Comparison of ENCODE assay signal across 16 cellular contexts in genomic region chr11:121794671-121795070, GRCh38.
DNase-seq lines count a peak whose midpoint lies in the region; ATAC-seq, FAIRE-seq and TF ChIP-seq lines count a peak whose summit lies in the region.
"Had no signal": no experiment of that assay in that cellular context is flagged by ENCODE, and none has a peak within 500 bp of the region (broad histone marks: within the 10 kb centered on the region; RNA-seq: fewer than 3 reads in every experiment).

No MANE protein-coding gene starts in this region.

- H3K9me2 ChIP-seq in GM23338 (ENCODE audit: insufficient read depth) = peaks cover 17% of the 10 kb centered on the region

- H3K4me1 ChIP-seq in GM23338 (ENCODE audit: insufficient read depth) (peaks cover 12% of the 10 kb centered on the region), astrocyte (ENCODE audit: insufficient read depth, low read length) (no peaks in the 10 kb centered on the region), smooth muscle cell (ENCODE audit: low read depth) (peaks cover 6% of the 10 kb centered on the region)
- H3K4me1 ChIP-seq: BE2C had no signal

- H3K4me2 ChIP-seq in GM23338 (no peak overlapping the region), astrocyte (ENCODE audit: low read length) (peak overlapping the region; percentile 75), smooth muscle cell (no peak overlapping the region)

- no peaks in the 10 kb centered on the region for H3K9me3 ChIP-seq in astrocyte (ENCODE audit: insufficient read depth, low read depth, low read length)
- no peaks in the 10 kb centered on the region for H3K9me3 ChIP-seq in smooth muscle cell (replicated peaks; ENCODE audit: low read depth)
- H3K9me3 ChIP-seq: BE2C had no signal

- peak overlapping the region; percentile 41 for H3K9ac ChIP-seq in astrocyte (ENCODE audit: low read length)
- H3K9ac ChIP-seq in smooth muscle cell (ENCODE audit: low read depth) = no peak overlapping the region
- H3K9ac ChIP-seq: GM23248 had no signal

- 0 out of 2 replicates have a peak, but pooled peaks cover 7% of the 10 kb centered on the region for H3K36me3 ChIP-seq in GM23338 (ENCODE audit: insufficient read depth)
- H3K36me3 ChIP-seq in astrocyte (ENCODE audit: insufficient read depth, low read length) = no peaks in the 10 kb centered on the region
- H3K36me3 ChIP-seq in smooth muscle cell (ENCODE audit: low read depth) = no peaks in the 10 kb centered on the region
- H3K36me3 ChIP-seq: BE2C had no signal

- no peak for DNase-seq in GM23338 (ENCODE audit: low spot score)
- no peak for DNase-seq in astrocyte (ENCODE audit: low read depth)
- DNase-seq in hippocampal formation (lab: John Stamatoyannopoulos, UW) = peak; percentile 31 to 52
- DNase-seq in pons (ENCODE audit: low spot score) = peak; percentile 48
- DNase-seq in A172 (ENCODE audit: low spot score) = no peak
- no peak for DNase-seq in smooth muscle cell (lab: John Stamatoyannopoulos, UW; ENCODE audit: unreplicated experiment)
- no peak for DNase-seq in NAMALWA (ENCODE audit: low spot score)
- DNase-seq: CD8-positive, alpha-beta T cell; GM23248; Kasumi-1; NCI-H2081; NCI-H510A treated with DMSO at 0.1 percent for 48 hours; SHP77 had no signal

- H2AFZ ChIP-seq in GM23338 = peak overlapping the region; percentile 94
- peak overlapping the region; percentile 78 for H2AFZ ChIP-seq in astrocyte (ENCODE audit: low read depth, low read length)
- H2AFZ ChIP-seq in smooth muscle cell (ENCODE audit: low read depth) = no peak overlapping the region
- H2AFZ ChIP-seq: GM23248 had no signal

- H3K4me3 Mint-ChIP-seq in GM23338 (no peak overlapping the region), astrocyte (ENCODE audit: unreplicated experiment) (no peak overlapping the region)
- H3K4me3 Mint-ChIP-seq: CD8-positive, alpha-beta T cell had no signal

- FAIRE-seq in astrocyte (lab: Jason Lieb, UNC) = no peak
- FAIRE-seq: RCC 7860 had no signal

- ATAC-seq in GM23338 (no peak), HG03457 (IDR thresholded peaks at IDR 0.05; ENCODE audit: unreplicated experiment) (no peak)
- ATAC-seq: CD8-positive, alpha-beta T cell had no signal

- WGBS in smooth muscle cell (ENCODE audit: low lambda C conversion rate) = 94% methylated on average over 19 of the region's 19 CpGs

- H3K27me3 Mint-ChIP-seq in GM23338 (ENCODE audit: insufficient read depth, low read depth, poor library complexity) = no peaks in the 10 kb centered on the region
- H3K27me3 Mint-ChIP-seq in astrocyte (ENCODE audit: low read depth, unreplicated experiment) = no peaks in the 10 kb centered on the region

- H3K27me3 ChIP-seq in GM23338 (ENCODE audit: insufficient read depth) (no peaks in the 10 kb centered on the region), astrocyte (ENCODE audit: insufficient read depth, low read length) (no peaks in the 10 kb centered on the region), smooth muscle cell (ENCODE audit: low read depth) (no peaks in the 10 kb centered on the region)
- H3K27me3 ChIP-seq: BE2C had no signal

- H3F3A ChIP-seq in GM23338 (replicated peaks; ENCODE audit: low read depth) (peaks cover 7% of the 10 kb centered on the region), smooth muscle cell (ENCODE audit: low read depth) (no peaks in the 10 kb centered on the region)

- no peaks in the 10 kb centered on the region for H4K20me1 ChIP-seq in GM23338 (replicated peaks; ENCODE audit: insufficient read depth)
- no peaks in the 10 kb centered on the region for H4K20me1 ChIP-seq in astrocyte (ENCODE audit: insufficient read depth, low read length)
- no peaks in the 10 kb centered on the region for H4K20me1 ChIP-seq in smooth muscle cell (ENCODE audit: low read depth)

- TF ChIP-seq CTCF in GM23338 (conservative IDR thresholded peaks at IDR 0.05; ENCODE audit: low read depth in 2 of 2) (no peak), astrocyte (IDR thresholded peaks at IDR 0.05; ENCODE audit: insufficient read depth, low read depth, low read length) (no peak), smooth muscle cell (IDR thresholded peaks at IDR 0.05; ENCODE audit: borderline replicate concordance, insufficient read depth, poor library complexity, severe bottlenecking) (no peak)

- H3K27ac ChIP-seq in GM23338 (ENCODE audit: low read depth) (no peak overlapping the region), astrocyte (ENCODE audit: low read depth, low read length) (no peak overlapping the region), smooth muscle cell (ENCODE audit: low read depth) (no peak overlapping the region)
- H3K27ac ChIP-seq: GM23248 had no signal

- no peak overlapping the region for H3K4me3 ChIP-seq in GM23338
- H3K4me3 ChIP-seq in astrocyte (ENCODE audit: insufficient read depth, low read depth, low read length) = peak overlapping the region; percentile 34
- no peak overlapping the region for H3K4me3 ChIP-seq in smooth muscle cell
- H3K4me3 ChIP-seq: GM23248 had no signal

- peaks cover 23% of the 10 kb centered on the region for H3K36me3 Mint-ChIP-seq in GM23338 (ENCODE audit: low read depth)
- H3K36me3 Mint-ChIP-seq in astrocyte (ENCODE audit: low read depth, unreplicated experiment) = no peaks in the 10 kb centered on the region
- H3K36me3 Mint-ChIP-seq: CD8-positive, alpha-beta T cell had no signal

- H3K27ac Mint-ChIP-seq in GM23338 (no peak overlapping the region), astrocyte (ENCODE audit: unreplicated experiment) (no peak overlapping the region)
- H3K27ac Mint-ChIP-seq: CD8-positive, alpha-beta T cell had no signal

- H3K79me2 ChIP-seq in GM23338 (replicated peaks; ENCODE audit: insufficient read depth) (no peaks in the 10 kb centered on the region), astrocyte (ENCODE audit: insufficient read depth, low read length) (no peaks in the 10 kb centered on the region), smooth muscle cell (ENCODE audit: low read depth) (no peaks in the 10 kb centered on the region)

- H3K4me1 Mint-ChIP-seq in GM23338 (peaks cover 21% of the 10 kb centered on the region), astrocyte (ENCODE audit: low read depth, unreplicated experiment) (no peaks in the 10 kb centered on the region)

- peaks cover 21% of the 10 kb centered on the region for H3K9me3 Mint-ChIP-seq in GM23338
- H3K9me3 Mint-ChIP-seq in astrocyte (ENCODE audit: unreplicated experiment) = peaks cover 5% of the 10 kb centered on the region

TF ChIP-seq in GM23338, 12 proteins besides CTCF, POLR2A, EP300 and RAD21:
- TF ChIP-seq POLR2AphosphoS5 (IDR thresholded peaks at IDR 0.05; ENCODE audit: low read depth) (no peak), CREB1 (CRISPR knock-in tag; IDR thresholded peaks at IDR 0.05; ENCODE audit: low read depth) (no peak)
- TF ChIP-seq, protein P1, sequence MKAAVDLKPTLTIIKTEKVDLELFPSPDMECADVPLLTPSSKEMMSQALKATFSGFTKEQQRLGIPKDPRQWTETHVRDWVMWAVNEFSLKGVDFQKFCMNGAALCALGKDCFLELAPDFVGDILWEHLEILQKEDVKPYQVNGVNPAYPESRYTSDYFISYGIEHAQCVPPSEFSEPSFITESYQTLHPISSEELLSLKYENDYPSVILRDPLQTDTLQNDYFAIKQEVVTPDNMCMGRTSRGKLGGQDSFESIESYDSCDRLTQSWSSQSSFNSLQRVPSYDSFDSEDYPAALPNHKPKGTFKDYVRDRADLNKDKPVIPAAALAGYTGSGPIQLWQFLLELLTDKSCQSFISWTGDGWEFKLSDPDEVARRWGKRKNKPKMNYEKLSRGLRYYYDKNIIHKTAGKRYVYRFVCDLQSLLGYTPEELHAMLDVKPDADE (IDR thresholded peaks at IDR 0.05) = no peak

Comparison
In these comparisons a context has a peak if more than half of its experiments do, and no peak if none do; other contexts are left out.
1. DNase-seq: peak in hippocampal formation (2 of 2) and pons (single experiment); none in GM23338 (single experiment), astrocyte (single experiment), A172 (single experiment), smooth muscle cell (single experiment) and NAMALWA (single experiment).